In genomic region chr11:108664241-108664640, GRCh38 we compare ENCODE assay signal across 8 cellular contexts. TPM values are rescaled to one million over a fixed set of nuclear protein-coding genes. Genes with fewer than 3 reads are reported as not detected.
DNase-seq lines count a peak whose midpoint lies in the region; ATAC-seq and TF ChIP-seq lines count a peak whose summit lies in the region.

No MANE protein-coding gene starts in this region.

- H3K4me3 Mint-ChIP-seq in naive thymus-derived CD8-positive, alpha-beta T cell = peak overlapping the region; percentile 93 to 100 (median 100)

- H2AFZ ChIP-seq in KMS-11 (ENCODE audit: low read depth) = peak overlapping the region; percentile 87

- TF ChIP-seq CTCF in AG04450 (IDR thresholded peaks at IDR 0.05; ENCODE audit: low read depth, low read length) (no peak), KMS-11 (conservative IDR thresholded peaks at IDR 0.05; ENCODE audit: low read depth, low read length) (no peak), coronary artery (IDR thresholded peaks at IDR 0.05) (no peak)

- peaks cover 43% of the 10 kb centered on the region for H3K79me2 ChIP-seq in KMS-11 (ENCODE audit: insufficient read depth, low read depth)

- peaks cover 0 to 3% (median 0%) of the 10 kb centered on the region in 5 donors for H3K27me3 Mint-ChIP-seq in naive thymus-derived CD8-positive, alpha-beta T cell

- CTCF ChIA-PET in AG04450 (lab: Charles Lee) = interaction anchor here (0.7 to 2.8 kb wide), 6 partner anchors 8 to 1186 kb away, joined by 3 to 12 read pairs (median 4); no protein-coding TSS in a partner anchor

- no peak for ATAC-seq in naive thymus-derived CD8-positive, alpha-beta T cell
- ATAC-seq in GM21529 (IDR thresholded peaks at IDR 0.05; ENCODE audit: unreplicated experiment) = no peak
- ATAC-seq in GM18520 (IDR thresholded peaks at IDR 0.05; ENCODE audit: unreplicated experiment) = no peak

- DNase-seq in AG04450 (ENCODE audit: low read depth, low spot score) (no peak), coronary artery (ENCODE audit: low spot score) (no peak), midbrain (lab: John Stamatoyannopoulos, UW) (no peak)
- no peak for DNase-seq in naive thymus-derived CD8-positive, alpha-beta T cell
- no peak for DNase-seq in stimulated activated CD4-positive, alpha-beta T cell treated with anti-CD3 and anti-CD28 coated beads, Interleukin-2, amount 100 ng/mL, for 48 hours

- H4K20me1 ChIP-seq in KMS-11 (ENCODE audit: insufficient read depth) = no peaks in the 10 kb centered on the region

- H3K27ac ChIP-seq in AG04450 (ENCODE audit: low read depth, low read length) (peak overlapping the region; percentile 34), KMS-11 (no peak overlapping the region), coronary artery (peak overlapping the region; percentile 19 to 63)

- peaks cover 27% of the 10 kb centered on the region for H3K4me1 ChIP-seq in KMS-11 (ENCODE audit: low read depth, poor library complexity, severe bottlenecking)

- POLR2A ChIA-PET in AG04450 (lab: Yijun Ruan, JAX) = interaction anchor here (0.6 to 1.4 kb wide), 4 partner anchors 70 to 499 kb away, joined by 3 to 7 read pairs (median 3); partner anchors contain the start of genes ATM and C11orf65
- POLR2A ChIA-PET in naive thymus-derived CD8-positive, alpha-beta T cell (lab: Charles Lee) = interaction anchor here (0.6 to 1.6 kb wide), 5 partner anchors 71 to 1206 kb away, joined by 3 to 11 read pairs (median 4); partner anchors contain the start of genes CUL5, CWF19L2 and EXPH5

- H3K27ac Mint-ChIP-seq in naive thymus-derived CD8-positive, alpha-beta T cell = peak overlapping the region; percentile 89 to 100 (median 99)

- H3K27me3 ChIP-seq in AG04450 (ENCODE audit: control insufficient read depth, insufficient read depth, low read length) (no peaks in the 10 kb centered on the region), KMS-11 (ENCODE audit: insufficient read depth, low read depth) (no peaks in the 10 kb centered on the region)

- peaks cover 25 to 48% (median 44%) of the 10 kb centered on the region in 4 donors for H3K4me1 Mint-ChIP-seq in naive thymus-derived CD8-positive, alpha-beta T cell

- H3K9me3 ChIP-seq in AG04450 (ENCODE audit: control insufficient read depth, insufficient read depth, low read length) = no peaks in the 10 kb centered on the region; the same call in 1 of the 2 replicates

- H3K36me3 Mint-ChIP-seq in naive thymus-derived CD8-positive, alpha-beta T cell = peaks cover 0 to 19% (median 0%) of the 10 kb centered on the region in 3 donors

- peaks cover 0 to 2% (median 0%) of the 10 kb centered on the region in 9 donors for H3K9me3 Mint-ChIP-seq in naive thymus-derived CD8-positive, alpha-beta T cell

- H3K36me3 ChIP-seq in KMS-11 (ENCODE audit: insufficient read depth) = no peaks in the 10 kb centered on the region

- H3K4me2 ChIP-seq in KMS-11 = peak overlapping the region; percentile 60

- peak overlapping the region; percentile 47 for H3K4me3 ChIP-seq in AG04450 (ENCODE audit: low read depth, low read length)
- H3K4me3 ChIP-seq in KMS-11 (IDR thresholded peaks at IDR 0.05; ENCODE audit: insufficient read depth, low read depth, low read length) = no peak overlapping the region
- H3K4me3 ChIP-seq in coronary artery = peak overlapping the region; percentile 91

- H3K9ac ChIP-seq in KMS-11 = peak overlapping the region; percentile 9; the same call in 1 of the 2 replicates

RNA-seq across cellular contexts. Expression of gene DDX10, which starts 0.6 kb away (rescaled TPM):
- polyA plus RNA-seq in AG04450 (2011; rRNA removed) = 20.3 and 27.1 TPM in 2 replicates
- 20.8 and 27.5 TPM in 2 replicates for polyA minus RNA-seq in AG04450 (2011; rRNA and poly(A)+ RNA removed)
- total RNA-seq in naive thymus-derived CD8-positive, alpha-beta T cell = 10 to 100 TPM; 21.1 to 26.3 TPM
- 10 to 100 TPM; 13.1 to 15.9 (median 15.2) TPM for polyA plus RNA-seq in naive thymus-derived CD8-positive, alpha-beta T cell
